In genomic region chr7:81669476-81670105, GRCh38 we compare ENCODE assay signal across 2 cellular contexts.
TF ChIP-seq lines count a peak whose summit lies in the region.

No MANE protein-coding gene starts in this region.

TF ChIP-seq in H1, 55 proteins besides CTCF, POLR2A, EP300 and RAD21:
- TF ChIP-seq SRF (IDR thresholded peaks at IDR 0.05; ENCODE audit: low read depth, low read length) (no peak), TCF12 (IDR thresholded peaks at IDR 0.05; ENCODE audit: low read depth, low read length) (no peak), CEBPB (IDR thresholded peaks at IDR 0.05; ENCODE audit: low read depth, low read length) (no peak), SAP30 (IDR thresholded peaks at IDR 0.05; ENCODE audit: insufficient read depth, insufficient replicate concordance, low read length) (no peak), SIRT6 (IDR thresholded peaks at IDR 0.05; ENCODE audit: low read length) (no peak), SIX5 (IDR thresholded peaks at IDR 0.05; ENCODE audit: low read depth, low read length) (no peak), TAF1 (IDR thresholded peaks at IDR 0.05; ENCODE audit: low read depth, low read length) (no peak), RFX5 (IDR thresholded peaks at IDR 0.05; ENCODE audit: borderline replicate concordance, low read depth, low read length) (no peak), GABPA (IDR thresholded peaks at IDR 0.05; ENCODE audit: borderline replicate concordance, insufficient read depth, low read length) (no peak), BRCA1 (IDR thresholded peaks at IDR 0.05; ENCODE audit: low read depth, low read length) (no peak), CHD2 (IDR thresholded peaks at IDR 0.05; ENCODE audit: low read length) (no peak), HDAC2 (IDR thresholded peaks at IDR 0.05; ENCODE audit: borderline replicate concordance in 1 of 2, low read depth in 2 of 2, low read length in 2 of 2) (no peak), ASH2L (IDR thresholded peaks at IDR 0.05; ENCODE audit: low read length) (no peak)

TF ChIP-seq in SK-N-SH treated with all-trans-retinoic acid at 6 μM for 48 hours, 23 proteins besides CTCF, POLR2A, EP300 and RAD21:
- TF ChIP-seq OSR1 (CRISPR knock-in tag; IDR thresholded peaks at IDR 0.05) (no peak), CREB5 (CRISPR knock-in tag; IDR thresholded peaks at IDR 0.05; ENCODE audit: low read depth) (no peak), TOX (CRISPR knock-in tag; IDR thresholded peaks at IDR 0.05; ENCODE audit: borderline replicate concordance) (no peak), SNAI2 (CRISPR knock-in tag; IDR thresholded peaks at IDR 0.05) (no peak), PPARA (CRISPR knock-in tag; IDR thresholded peaks at IDR 0.05; ENCODE audit: borderline replicate concordance) (no peak), GLIS3 (CRISPR knock-in tag; IDR thresholded peaks at IDR 0.05) (no peak), ARNTL (CRISPR knock-in tag; IDR thresholded peaks at IDR 0.05; ENCODE audit: borderline replicate concordance, low read depth) (no peak), BACH2 (CRISPR knock-in tag; IDR thresholded peaks at IDR 0.05; ENCODE audit: borderline replicate concordance) (no peak), PATZ1 (CRISPR knock-in tag; IDR thresholded peaks at IDR 0.05; ENCODE audit: borderline replicate concordance) (no peak), ZFP30 (CRISPR knock-in tag; IDR thresholded peaks at IDR 0.05) (no peak), ZNF8 (CRISPR knock-in tag; IDR thresholded peaks at IDR 0.05) (no peak), POU6F1 (CRISPR knock-in tag; IDR thresholded peaks at IDR 0.05; ENCODE audit: borderline replicate concordance, low read depth) (no peak), ESRRG (CRISPR knock-in tag; IDR thresholded peaks at IDR 0.05) (no peak), ZFP3 (CRISPR knock-in tag; IDR thresholded peaks at IDR 0.05) (no peak), TSHZ2 (CRISPR knock-in tag; IDR thresholded peaks at IDR 0.05) (no peak)
